Comparison of ENCODE assay signal across 1 cellular context in genomic region chr7:149625339-149625946, GRCh38.
TF ChIP-seq lines count a peak whose summit lies in the region.

No MANE protein-coding gene starts in this region.

TF ChIP-seq in K562, 482 proteins besides CTCF, POLR2A, EP300 and RAD21 (continued from another document and continues in another):
- TF ChIP-seq PATZ1 (CRISPR knock-in tag; IDR thresholded peaks at IDR 0.05; ENCODE audit: borderline replicate concordance) (no peak), RAD51 (IDR thresholded peaks at IDR 0.05; ENCODE audit: borderline replicate concordance, low read depth) (peak; percentile 65; the same call in 1 of the 2 replicates), MYNN (IDR thresholded peaks at IDR 0.05) (peak; percentile 95), MYNN (CRISPR knock-in tag; IDR thresholded peaks at IDR 0.05) (no peak), SMC3 (conservative IDR thresholded peaks at IDR 0.05; ENCODE audit: insufficient read depth, low read depth, low read length) (peak; percentile 30; the same call in 1 of the 2 replicates), CTCFL (IDR thresholded peaks at IDR 0.05; ENCODE audit: borderline replicate concordance, insufficient read depth, low read depth, low read length, poor library complexity, severe bottlenecking) (peak; percentile 46), DPF2 (IDR thresholded peaks at IDR 0.05) (peak; percentile 20; the same call in 1 of the 2 replicates), ZNF3 (CRISPR knock-in tag; IDR thresholded peaks at IDR 0.05) (0 out of 2 replicates have a peak, but pooled peaks have one; percentile 2), USF1 (CRISPR knock-in tag; IDR thresholded peaks at IDR 0.05) (peak; percentile 85), NCOA1 (IDR thresholded peaks at IDR 0.05; ENCODE audit: low read depth) (no peak; the same call in 1 of the 2 replicates), FOSL1 (tag; conservative IDR thresholded peaks at IDR 0.05) (no peak), PHF21A (IDR thresholded peaks at IDR 0.05; ENCODE audit: borderline replicate concordance, low read depth) (no peak), MXI1 (IDR thresholded peaks at IDR 0.05; ENCODE audit: low read depth, low read length) (0 out of 2 replicates have a peak, but pooled peaks have one; percentile 41), STAT5A (IDR thresholded peaks at IDR 0.05; ENCODE audit: borderline replicate concordance, low read length) (no peak), ZNF280A (IDR thresholded peaks at IDR 0.05; ENCODE audit: low read depth, partially characterized antibody) (peak; percentile 8), DEAF1 (CRISPR knock-in tag; IDR thresholded peaks at IDR 0.05) (peak; percentile 58), ZBTB26 (CRISPR knock-in tag; IDR thresholded peaks at IDR 0.05) (no peak), MYC (IDR thresholded peaks at IDR 0.05; ENCODE audit: low read depth, low read length) (peak; percentile 79), MYC (CRISPR knock-in tag; IDR thresholded peaks at IDR 0.05; ENCODE audit: borderline replicate concordance, low read depth) (peak; percentile 69; the same call in 1 of the 2 replicates), ZNF77 (CRISPR knock-in tag; IDR thresholded peaks at IDR 0.05) (0 out of 2 replicates have a peak, but pooled peaks have one; percentile 45), ZNF778 (CRISPR knock-in tag; IDR thresholded peaks at IDR 0.05) (no peak), FOXK2 (conservative IDR thresholded peaks at IDR 0.05 in 1 of 2, IDR thresholded peaks at IDR 0.05 in 1 of 2; ENCODE audit: low read depth in 2 of 2) (peak; percentile 11 to 41; a peak in 1 of 4 replicates), ZNF740 (CRISPR knock-in tag; IDR thresholded peaks at IDR 0.05) (no peak), ZNF740 (tag; IDR thresholded peaks at IDR 0.05) (peak in 1 of 2 experiments; percentile 20; a peak in 1 of 4 replicates), USF2 (CRISPR knock-in tag; IDR thresholded peaks at IDR 0.05) (peak; percentile 69), BRD9 (IDR thresholded peaks at IDR 0.05; ENCODE audit: low read depth, partially characterized antibody) (peak; percentile 47), CREM (IDR thresholded peaks at IDR 0.05; ENCODE audit: low read depth) (0 out of 2 replicates have a peak, but pooled peaks have one; percentile 21)
- TF ChIP-seq, protein P1, sequence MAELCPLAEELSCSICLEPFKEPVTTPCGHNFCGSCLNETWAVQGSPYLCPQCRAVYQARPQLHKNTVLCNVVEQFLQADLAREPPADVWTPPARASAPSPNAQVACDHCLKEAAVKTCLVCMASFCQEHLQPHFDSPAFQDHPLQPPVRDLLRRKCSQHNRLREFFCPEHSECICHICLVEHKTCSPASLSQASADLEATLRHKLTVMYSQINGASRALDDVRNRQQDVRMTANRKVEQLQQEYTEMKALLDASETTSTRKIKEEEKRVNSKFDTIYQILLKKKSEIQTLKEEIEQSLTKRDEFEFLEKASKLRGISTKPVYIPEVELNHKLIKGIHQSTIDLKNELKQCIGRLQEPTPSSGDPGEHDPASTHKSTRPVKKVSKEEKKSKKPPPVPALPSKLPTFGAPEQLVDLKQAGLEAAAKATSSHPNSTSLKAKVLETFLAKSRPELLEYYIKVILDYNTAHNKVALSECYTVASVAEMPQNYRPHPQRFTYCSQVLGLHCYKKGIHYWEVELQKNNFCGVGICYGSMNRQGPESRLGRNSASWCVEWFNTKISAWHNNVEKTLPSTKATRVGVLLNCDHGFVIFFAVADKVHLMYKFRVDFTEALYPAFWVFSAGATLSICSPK (IDR thresholded peaks at IDR 0.05; ENCODE audit: borderline replicate concordance), result 0 out of 2 replicates have a peak, but pooled peaks have one; percentile 29
- TF ChIP-seq, protein P2, sequence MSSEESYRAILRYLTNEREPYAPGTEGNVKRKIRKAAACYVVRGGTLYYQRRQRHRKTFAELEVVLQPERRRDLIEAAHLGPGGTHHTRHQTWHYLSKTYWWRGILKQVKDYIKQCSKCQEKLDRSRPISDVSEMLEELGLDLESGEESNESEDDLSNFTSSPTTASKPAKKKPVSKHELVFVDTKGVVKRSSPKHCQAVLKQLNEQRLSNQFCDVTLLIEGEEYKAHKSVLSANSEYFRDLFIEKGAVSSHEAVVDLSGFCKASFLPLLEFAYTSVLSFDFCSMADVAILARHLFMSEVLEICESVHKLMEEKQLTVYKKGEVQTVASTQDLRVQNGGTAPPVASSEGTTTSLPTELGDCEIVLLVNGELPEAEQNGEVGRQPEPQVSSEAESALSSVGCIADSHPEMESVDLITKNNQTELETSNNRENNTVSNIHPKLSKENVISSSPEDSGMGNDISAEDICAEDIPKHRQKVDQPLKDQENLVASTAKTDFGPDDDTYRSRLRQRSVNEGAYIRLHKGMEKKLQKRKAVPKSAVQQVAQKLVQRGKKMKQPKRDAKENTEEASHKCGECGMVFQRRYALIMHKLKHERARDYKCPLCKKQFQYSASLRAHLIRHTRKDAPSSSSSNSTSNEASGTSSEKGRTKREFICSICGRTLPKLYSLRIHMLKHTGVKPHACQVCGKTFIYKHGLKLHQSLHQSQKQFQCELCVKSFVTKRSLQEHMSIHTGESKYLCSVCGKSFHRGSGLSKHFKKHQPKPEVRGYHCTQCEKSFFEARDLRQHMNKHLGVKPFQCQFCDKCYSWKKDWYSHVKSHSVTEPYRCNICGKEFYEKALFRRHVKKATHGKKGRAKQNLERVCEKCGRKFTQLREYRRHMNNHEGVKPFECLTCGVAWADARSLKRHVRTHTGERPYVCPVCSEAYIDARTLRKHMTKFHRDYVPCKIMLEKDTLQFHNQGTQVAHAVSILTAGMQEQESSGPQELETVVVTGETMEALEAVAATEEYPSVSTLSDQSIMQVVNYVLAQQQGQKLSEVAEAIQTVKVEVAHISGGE (CRISPR knock-in tag; IDR thresholded peaks at IDR 0.05), result no peak
- TF ChIP-seq, protein P3, sequence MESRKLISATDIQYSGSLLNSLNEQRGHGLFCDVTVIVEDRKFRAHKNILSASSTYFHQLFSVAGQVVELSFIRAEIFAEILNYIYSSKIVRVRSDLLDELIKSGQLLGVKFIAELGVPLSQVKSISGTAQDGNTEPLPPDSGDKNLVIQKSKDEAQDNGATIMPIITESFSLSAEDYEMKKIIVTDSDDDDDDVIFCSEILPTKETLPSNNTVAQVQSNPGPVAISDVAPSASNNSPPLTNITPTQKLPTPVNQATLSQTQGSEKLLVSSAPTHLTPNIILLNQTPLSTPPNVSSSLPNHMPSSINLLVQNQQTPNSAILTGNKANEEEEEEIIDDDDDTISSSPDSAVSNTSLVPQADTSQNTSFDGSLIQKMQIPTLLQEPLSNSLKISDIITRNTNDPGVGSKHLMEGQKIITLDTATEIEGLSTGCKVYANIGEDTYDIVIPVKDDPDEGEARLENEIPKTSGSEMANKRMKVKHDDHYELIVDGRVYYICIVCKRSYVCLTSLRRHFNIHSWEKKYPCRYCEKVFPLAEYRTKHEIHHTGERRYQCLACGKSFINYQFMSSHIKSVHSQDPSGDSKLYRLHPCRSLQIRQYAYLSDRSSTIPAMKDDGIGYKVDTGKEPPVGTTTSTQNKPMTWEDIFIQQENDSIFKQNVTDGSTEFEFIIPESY (CRISPR knock-in tag; IDR thresholded peaks at IDR 0.05), result peak; percentile 35; the same call in 1 of the 2 replicates
- TF ChIP-seq, protein P4, sequence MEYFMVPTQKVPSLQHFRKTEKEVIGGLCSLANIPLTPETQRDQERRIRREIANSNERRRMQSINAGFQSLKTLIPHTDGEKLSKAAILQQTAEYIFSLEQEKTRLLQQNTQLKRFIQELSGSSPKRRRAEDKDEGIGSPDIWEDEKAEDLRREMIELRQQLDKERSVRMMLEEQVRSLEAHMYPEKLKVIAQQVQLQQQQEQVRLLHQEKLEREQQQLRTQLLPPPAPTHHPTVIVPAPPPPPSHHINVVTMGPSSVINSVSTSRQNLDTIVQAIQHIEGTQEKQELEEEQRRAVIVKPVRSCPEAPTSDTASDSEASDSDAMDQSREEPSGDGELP (CRISPR knock-in tag; IDR thresholded peaks at IDR 0.05; ENCODE audit: borderline replicate concordance), result peak; percentile 81
